In genomic region chr7:131371411-131371810, GRCh38 we compare ENCODE assay signal across 19 cellular contexts.
"Had no signal": no experiment of that assay in that cellular context is flagged by ENCODE, and none has a peak within 500 bp of the region (broad histone marks: within the 10 kb centered on the region; RNA-seq: fewer than 3 reads in every experiment).

No MANE protein-coding gene starts in this region.

- ATAC-seq: naive thymus-derived CD4-positive, alpha-beta T cell had no signal

- H3K9me3 ChIP-seq: adrenal gland, ovary, right lobe of liver, suprapubic skin, transverse colon, uterus had no signal

- H3K9me3 Mint-ChIP-seq: activated B cell treated with CpG ODN at 0.5 μM for 24 hours; naive thymus-derived CD4-positive, alpha-beta T cell; T-helper 2 cell treated with Interferon-gamma antibody and Interleukin-4, amounts not matched to agents 5 μg/mL and 100 μg/mL, for 36 hours had no signal

- H3K4me3 Mint-ChIP-seq: activated B cell treated with CpG ODN at 0.5 μM for 24 hours; stimulated activated naive CD8-positive, alpha-beta T cell treated with anti-CD3 and anti-CD28 coated beads, Interleukin-15, amount 100 ng/mL, for 72 hours; T-helper 2 cell treated with Interferon-gamma antibody and Interleukin-4, amounts not matched to agents 5 μg/mL and 100 μg/mL, for 36 hours had no signal

- H3K27me3 ChIP-seq: adrenal gland, ovary, right lobe of liver, suprapubic skin, transverse colon, uterus had no signal

- H3K4me3 ChIP-seq: adrenal gland, ovary, right lobe of liver, suprapubic skin, transverse colon, uterus had no signal

- DNase-seq: activated B cell treated with CpG ODN at 0.5 μM for 24 hours; activated CD4-positive, alpha-beta T cell treated with anti-CD3 and anti-CD28 coated beads for 48 hours; activated CD8-positive, alpha-beta memory T cell treated with anti-CD3 and anti-CD28 coated beads, Interleukin-2, amount 50 U/mL, for 48 hours; activated effector memory CD4-positive, alpha-beta T cell treated with Interleukin-2 at 50 U/mL for 16 hours; activated T-cell treated with anti-CD3 and anti-CD28 coated beads, Interleukin-2, amount 50 U/mL, for 48 hours; adrenal gland; dermis blood vessel endothelial cell; effector memory CD4-positive, alpha-beta T cell; naive thymus-derived CD4-positive, alpha-beta T cell; ovary; right lobe of liver; small intestine; stimulated activated CD4-positive, alpha-beta T cell treated with anti-CD3 and anti-CD28 coated beads, Interleukin-4, amount 100 ng/mL, for 1 hour; stimulated activated naive CD8-positive, alpha-beta T cell treated with anti-CD3 and anti-CD28 coated beads, Interleukin-15, amount 100 ng/mL, for 72 hours; transverse colon; uterus had no signal

- H3K27me3 Mint-ChIP-seq: activated B cell treated with CpG ODN at 0.5 μM for 24 hours; naive thymus-derived CD4-positive, alpha-beta T cell; stimulated activated naive CD8-positive, alpha-beta T cell treated with anti-CD3 and anti-CD28 coated beads, Interleukin-15, amount 100 ng/mL, for 72 hours had no signal

- H3K36me3 ChIP-seq: adrenal gland, ovary, right lobe of liver, suprapubic skin, transverse colon, uterus had no signal

- H3K27ac ChIP-seq: ovary, right lobe of liver, suprapubic skin, transverse colon, uterus had no signal

- H3K27ac Mint-ChIP-seq: activated B cell treated with CpG ODN at 0.5 μM for 24 hours; activated naive CD4-positive, alpha-beta T cell treated with anti-CD3 and anti-CD28 coated beads, Interleukin-2, amount 50 U/mL, for 72 hours; stimulated activated naive CD8-positive, alpha-beta T cell treated with anti-CD3 and anti-CD28 coated beads, Interleukin-15, amount 100 ng/mL, for 72 hours; T-helper 2 cell treated with Interferon-gamma antibody and Interleukin-4, amounts not matched to agents 5 μg/mL and 100 μg/mL, for 36 hours had no signal
